Comparison of ENCODE assay signal across 11 cellular contexts in genomic region chr21:37829447-37829846, GRCh38.
DNase-seq lines count a peak whose midpoint lies in the region; ATAC-seq and TF ChIP-seq lines count a peak whose summit lies in the region.
"Had no signal": no experiment of that assay in that cellular context is flagged by ENCODE, and none has a peak within 500 bp of the region (broad histone marks: within the 10 kb centered on the region; RNA-seq: fewer than 3 reads in every experiment).

No MANE protein-coding gene starts in this region.

- H3K27ac ChIP-seq in SJSA1 (peak overlapping the region; percentile 66), hepatocyte (peak overlapping the region; percentile 88), A673 (ENCODE audit: low read depth, low read length, poor library complexity, severe bottlenecking) (no peak overlapping the region)
- H3K27ac ChIP-seq: coronary artery had no signal

- 82% methylated on average over 4 of the region's 4 CpGs for WGBS in hepatocyte (ENCODE audit: low lambda C conversion rate, missing lambda C conversion rate)

- no peak overlapping the region for H3K4me3 ChIP-seq in SJSA1
- H3K4me3 ChIP-seq in hepatocyte: no peak overlapping the region
- no peak overlapping the region for H3K4me3 ChIP-seq in A673 (ENCODE audit: low read depth, low read length, poor library complexity, severe bottlenecking)
- H3K4me3 ChIP-seq: coronary artery, lung had no signal

- H4K20me1 ChIP-seq in hepatocyte (ENCODE audit: insufficient read depth, poor library complexity, severe bottlenecking): no peaks in the 10 kb centered on the region

- no peak for ATAC-seq in HG03378 (IDR thresholded peaks at IDR 0.05; ENCODE audit: unreplicated experiment)

- H3K4me2 ChIP-seq in hepatocyte: no peak overlapping the region

- peak; percentile 69 for DNase-seq in A172 (ENCODE audit: low spot score)
- DNase-seq in HPDE6-E6E7 (ENCODE audit: extremely low spot score): peak; percentile 28
- peak; percentile 71 to 75 for DNase-seq in SJSA1 (ENCODE audit: low read depth in 1 of 2, low spot score in 2 of 2)
- peak; percentile 58 for DNase-seq in hepatocyte (ENCODE audit: low spot score)
- no peak for DNase-seq in A673 (ENCODE audit: low spot score)
- no peak for DNase-seq in ecto neural progenitor cell (ENCODE audit: low spot score)
- DNase-seq in activated CD4-positive, alpha-beta T cell treated with anti-CD3 and anti-CD28 coated beads, Interleukin-2, amount 50 U/mL, for 48 hours: no peak
- DNase-seq: activated CD4-positive, alpha-beta T cell treated with anti-CD3 and anti-CD28 coated beads, Interleukin-2, amount 10 ng/mL, durations not matched to agents 7 days and 5 days had no signal

- H3K9me2 ChIP-seq in hepatocyte (replicated peaks; ENCODE audit: insufficient read depth): no peaks in the 10 kb centered on the region

- H2AFZ ChIP-seq in hepatocyte: no peak overlapping the region

- BruUV-seq in A673 (replicated peaks; lab: Mats Ljungman, UMichigan): no TSS peak

- H3K4me1 ChIP-seq in SJSA1 (replicated peaks): peaks cover 31% of the 10 kb centered on the region
- H3K4me1 ChIP-seq in hepatocyte (ENCODE audit: insufficient read depth): peaks cover 9% of the 10 kb centered on the region
- no peaks in the 10 kb centered on the region for H3K4me1 ChIP-seq in A673 (ENCODE audit: insufficient read depth, low read length, poor library complexity, severe bottlenecking)

- H3K79me2 ChIP-seq in hepatocyte: no peaks in the 10 kb centered on the region

- POLR2A ChIA-PET in A673 (lab: Charles Lee; ENCODE audit: low non-redundant PET): no interaction called here

- no peak for TF ChIP-seq CTCF in hepatocyte (IDR thresholded peaks at IDR 0.05; ENCODE audit: poor library complexity)
- TF ChIP-seq CTCF in A673 (conservative IDR thresholded peaks at IDR 0.05; ENCODE audit: low read depth, low read length): no peak

- H3K9me3 ChIP-seq in SJSA1 (replicated peaks) (no peaks in the 10 kb centered on the region), hepatocyte (ENCODE audit: low read depth) (no peaks in the 10 kb centered on the region), A673 (ENCODE audit: low read depth, low read length, poor library complexity, severe bottlenecking) (no peaks in the 10 kb centered on the region)

- intact Hi-C loops in A673 (cut with micrococcal nuclease; ENCODE audit: unreplicated experiment): no loop called here

- CTCF ChIA-PET in A673 (lab: Charles Lee): no interaction called here

- H3K27me3 ChIP-seq in SJSA1 (replicated peaks) (no peaks in the 10 kb centered on the region), hepatocyte (peaks cover 2% of the 10 kb centered on the region), A673 (replicated peaks; ENCODE audit: insufficient read depth, low read depth, low read length, poor library complexity) (peaks cover 69% of the 10 kb centered on the region)

- H3K36me3 ChIP-seq in SJSA1 (no peaks in the 10 kb centered on the region), hepatocyte (replicated peaks; ENCODE audit: insufficient read depth, low read depth) (no peaks in the 10 kb centered on the region), A673 (ENCODE audit: insufficient read depth, low read length, poor library complexity, severe bottlenecking) (no peaks in the 10 kb centered on the region)

Comparison
In these comparisons a context has a peak if more than half of its experiments do, and no peak if none do; other contexts are left out.
1. DNase-seq: peak in A172 (single experiment), HPDE6-E6E7 (single experiment), SJSA1 (2 of 2) and hepatocyte (single experiment); none in A673 (single experiment), ecto neural progenitor cell (single experiment) and activated CD4-positive, alpha-beta T cell treated with anti-CD3 and anti-CD28 coated beads, Interleukin-2, amount 50 U/mL, for 48 hours (0 of 2).